ENCODE assay signal across 8 cellular contexts in genomic region chr12:7972269-7972668, GRCh38. TPM values are rescaled to one million over a fixed set of nuclear protein-coding genes. Genes with fewer than 3 reads are reported as not detected.
DNase-seq lines count a peak whose midpoint lies in the region; ATAC-seq, FAIRE-seq and TF ChIP-seq lines count a peak whose summit lies in the region.
"Not testable (repeated sequence)": the region's sequence is repeated elsewhere in the genome, so short reads cannot be mapped to it uniquely, and the experiment has no call there.

No MANE protein-coding gene starts in this region.

- H3K27me3 ChIP-seq in ACC112 (ENCODE audit: insufficient read depth, low read length); endodermal cell (ENCODE audit: control insufficient read depth, insufficient read depth, low read length, poor library complexity, severe bottlenecking); naive thymus-derived CD4-positive, alpha-beta T cell (ENCODE audit: control insufficient read depth in 2 of 2, insufficient read depth in 2 of 2, low read length in 2 of 2): not testable (repeated sequence)

- H3K9me2 ChIP-seq in OCI-LY7 (ENCODE audit: insufficient read depth, low read length) = not testable (repeated sequence)

- TF ChIP-seq POLR2A in GM12891 (IDR thresholded peaks at IDR 0.05; ENCODE audit: low read depth, low read length) = not testable (repeated sequence)

- not testable (repeated sequence) for H3K36me3 ChIP-seq in ACC112 (ENCODE audit: insufficient read depth, low read length); OCI-LY7 (ENCODE audit: insufficient read depth, low read length); endodermal cell (ENCODE audit: control insufficient read depth, insufficient read depth, low read length); naive thymus-derived CD4-positive, alpha-beta T cell (ENCODE audit: control insufficient read depth in 2 of 3, insufficient read depth in 3 of 3, low read length in 3 of 3)

- H3K9me3 ChIP-seq in OCI-LY7 (ENCODE audit: low read length); endodermal cell (ENCODE audit: control insufficient read depth, low read length); naive thymus-derived CD4-positive, alpha-beta T cell (ENCODE audit: control insufficient read depth in 2 of 3, low read length in 3 of 3): not testable (repeated sequence)

- H3K4me3 Mint-ChIP-seq in activated CD4-positive, alpha-beta memory T cell treated with anti-CD3 and anti-CD28 coated beads, Interleukin-2, amount 10 ng/mL, durations not matched to agents 7 days and 5 days = peak overlapping the region; percentile 79
- peak overlapping the region; percentile 81 for H3K4me3 Mint-ChIP-seq in activated naive CD8-positive, alpha-beta T cell
- not testable (repeated sequence) for H3K4me3 Mint-ChIP-seq in endodermal cell
- H3K4me3 Mint-ChIP-seq in naive thymus-derived CD4-positive, alpha-beta T cell = peak overlapping the region; percentile 31 to 89 (median 82)
- H3K4me3 Mint-ChIP-seq in stimulated activated memory B cell treated with anti-CD40 and anti-IgM and Interleukin-4, amounts not matched to agents 10 μg/mL and 1 μg/mL and 100 μg/mL, for 72 hours = peak overlapping the region; percentile 47

- not testable (repeated sequence) for H3K9me3 Mint-ChIP-seq in activated CD4-positive, alpha-beta memory T cell treated with anti-CD3 and anti-CD28 coated beads, Interleukin-2, amount 10 ng/mL, durations not matched to agents 7 days and 5 days; activated naive CD8-positive, alpha-beta T cell (ENCODE audit: low read depth); endodermal cell; naive thymus-derived CD4-positive, alpha-beta T cell; stimulated activated memory B cell treated with anti-CD40 and anti-IgM and Interleukin-4, amounts not matched to agents 10 μg/mL and 1 μg/mL and 100 μg/mL, for 72 hours

- not testable (repeated sequence) for H2AFZ ChIP-seq in ACC112 (ENCODE audit: low read length, unreplicated experiment); OCI-LY7 (ENCODE audit: low read length)

- H3K4me2 ChIP-seq in OCI-LY7 (ENCODE audit: low read length) = peak overlapping the region; percentile 20; the same call in 1 of the 2 replicates

- CTCF ChIA-PET in OCI-LY7 (lab: Charles Lee; ENCODE audit: unreplicated experiment); naive thymus-derived CD4-positive, alpha-beta T cell (lab: Charles Lee): not testable (repeated sequence)
- CTCF ChIA-PET in activated CD4-positive, alpha-beta memory T cell treated with anti-CD3 and anti-CD28 coated beads, Interleukin-2, amount 10 ng/mL, durations not matched to agents 7 days and 5 days (lab: Charles Lee) = interaction anchor here (0.7 to 3.0 kb wide), 4 partner anchors 11 to 95 kb away, joined by 3 to 9 read pairs (median 4); no protein-coding TSS in a partner anchor

- not testable (repeated sequence) for H3K4me3 ChIP-seq in ACC112 (ENCODE audit: low read depth, low read length); OCI-LY7 (ENCODE audit: low read depth, low read length, poor library complexity, severe bottlenecking); endodermal cell (ENCODE audit: low read length); naive thymus-derived CD4-positive, alpha-beta T cell (ENCODE audit: low read length)

- peak; percentile 39 for ATAC-seq in naive thymus-derived CD4-positive, alpha-beta T cell
- not testable (repeated sequence) for ATAC-seq in stimulated activated memory B cell treated with anti-CD40 and anti-IgM and Interleukin-4, amounts not matched to agents 10 μg/mL and 1 μg/mL and 100 μg/mL, for 72 hours

- intact Hi-C loops in OCI-LY7 (cut with micrococcal nuclease; ENCODE audit: unreplicated experiment); naive thymus-derived CD4-positive, alpha-beta T cell (cut with micrococcal nuclease): not testable (repeated sequence)

- WGBS in endodermal cell (ENCODE audit: insufficient coverage in 1 of 2, insufficient read length in 1 of 2), 2 experiments = 88% methylated on average over 1 of the region's 9 CpGs; no CpG with 5 or more reads in 1 of the 2 experiments

- H3K27ac ChIP-seq in ACC112 (ENCODE audit: low read depth, low read length) = peak overlapping the region; percentile 9; the same call in 1 of the 2 replicates
- not testable (repeated sequence) for H3K27ac ChIP-seq in OCI-LY7 (ENCODE audit: low read depth, low read length, poor library complexity, severe bottlenecking); endodermal cell (ENCODE audit: low read depth, low read length)
- peak overlapping the region; percentile 73 for H3K27ac ChIP-seq in naive thymus-derived CD4-positive, alpha-beta T cell (ENCODE audit: low read depth, low read length)

- peak; percentile 96 for FAIRE-seq in GM12891 (lab: Jason Lieb, UNC)

- DNase-seq in GM12891 (ENCODE audit: insufficient read length, low spot score); OCI-LY7 (ENCODE audit: low spot score); activated CD4-positive, alpha-beta memory T cell treated with anti-CD3 and anti-CD28 coated beads, Interleukin-2, amount 10 ng/mL, durations not matched to agents 7 days and 5 days; endodermal cell: not testable (repeated sequence)
- DNase-seq in naive thymus-derived CD4-positive, alpha-beta T cell = peak in 5 of 9 donors; percentile 11 to 50 (median 39)

- BruUV-seq in OCI-LY7 (replicated peaks; lab: Mats Ljungman, UMichigan) = not testable (repeated sequence)

- H3K27me3 Mint-ChIP-seq in activated CD4-positive, alpha-beta memory T cell treated with anti-CD3 and anti-CD28 coated beads, Interleukin-2, amount 10 ng/mL, durations not matched to agents 7 days and 5 days; activated naive CD8-positive, alpha-beta T cell; endodermal cell (ENCODE audit: insufficient read depth); naive thymus-derived CD4-positive, alpha-beta T cell; stimulated activated memory B cell treated with anti-CD40 and anti-IgM and Interleukin-4, amounts not matched to agents 10 μg/mL and 1 μg/mL and 100 μg/mL, for 72 hours: not testable (repeated sequence)

- peaks cover 16% of the 10 kb centered on the region for H3K36me3 Mint-ChIP-seq in activated CD4-positive, alpha-beta memory T cell treated with anti-CD3 and anti-CD28 coated beads, Interleukin-2, amount 10 ng/mL, durations not matched to agents 7 days and 5 days (ENCODE audit: low read depth)
- H3K36me3 Mint-ChIP-seq in activated naive CD8-positive, alpha-beta T cell; endodermal cell (ENCODE audit: low read depth); stimulated activated memory B cell treated with anti-CD40 and anti-IgM and Interleukin-4, amounts not matched to agents 10 μg/mL and 1 μg/mL and 100 μg/mL, for 72 hours: not testable (repeated sequence)
- peaks cover 0 to 28% (median 0%) of the 10 kb centered on the region in 5 donors for H3K36me3 Mint-ChIP-seq in naive thymus-derived CD4-positive, alpha-beta T cell

- peaks cover 26% of the 10 kb centered on the region for H3K79me2 ChIP-seq in ACC112 (ENCODE audit: control insufficient read depth, insufficient read depth, low read length, unreplicated experiment)
- H3K79me2 ChIP-seq in OCI-LY7 (ENCODE audit: insufficient read depth, low read depth, low read length) = not testable (repeated sequence)

- not testable (repeated sequence) for H3K9ac ChIP-seq in endodermal cell (ENCODE audit: extremely low read depth, low read length, poor library complexity, severe bottlenecking)

- H3K4me1 Mint-ChIP-seq in activated CD4-positive, alpha-beta memory T cell treated with anti-CD3 and anti-CD28 coated beads, Interleukin-2, amount 10 ng/mL, durations not matched to agents 7 days and 5 days = peaks cover 37% of the 10 kb centered on the region
- H3K4me1 Mint-ChIP-seq in activated naive CD8-positive, alpha-beta T cell (ENCODE audit: low read depth) = peaks cover 28% of the 10 kb centered on the region
- peaks cover 26% of the 10 kb centered on the region for H3K4me1 Mint-ChIP-seq in endodermal cell
- H3K4me1 Mint-ChIP-seq in naive thymus-derived CD4-positive, alpha-beta T cell = peaks cover 17 to 40% (median 30%) of the 10 kb centered on the region in 7 donors
- H3K4me1 Mint-ChIP-seq in stimulated activated memory B cell treated with anti-CD40 and anti-IgM and Interleukin-4, amounts not matched to agents 10 μg/mL and 1 μg/mL and 100 μg/mL, for 72 hours = peaks cover 41% of the 10 kb centered on the region

- POLR2A ChIA-PET in OCI-LY7 (lab: Charles Lee) = interaction anchor here (1.5 kb wide), 1 partner anchor 38 kb away, joined by 4 read pairs; no protein-coding TSS in a partner anchor
- POLR2A ChIA-PET in activated CD4-positive, alpha-beta memory T cell treated with anti-CD3 and anti-CD28 coated beads, Interleukin-2, amount 10 ng/mL, durations not matched to agents 7 days and 5 days (lab: Charles Lee) = interaction anchor here (0.7 to 18.6 kb wide), 5 partner anchors 11 to 37 kb away, joined by 3 to 819 read pairs (median 9); partner anchors contain the start of gene SLC2A3
- POLR2A ChIA-PET in naive thymus-derived CD4-positive, alpha-beta T cell (lab: Charles Lee) = interaction anchor here (0.6 to 6.3 kb wide), 7 partner anchors 11 to 96 kb away, joined by 3 to 102 read pairs (median 10); partner anchors contain the start of gene SLC2A3

- not testable (repeated sequence) for H4K20me1 ChIP-seq in OCI-LY7 (ENCODE audit: insufficient read depth, low read length)

- not testable (repeated sequence) for TF ChIP-seq CTCF in OCI-LY7 (conservative IDR thresholded peaks at IDR 0.05; ENCODE audit: low read length); endodermal cell (conservative IDR thresholded peaks at IDR 0.05)

- H3K4me1 ChIP-seq in ACC112 (ENCODE audit: control insufficient read depth, insufficient read depth, low read length, unreplicated experiment); endodermal cell (ENCODE audit: control insufficient read depth, insufficient read depth, low read length): not testable (repeated sequence)
- H3K4me1 ChIP-seq in OCI-LY7 (ENCODE audit: insufficient read depth, low read length, poor library complexity, severe bottlenecking) = peaks cover 27% of the 10 kb centered on the region
- peaks cover 13 to 14% of the 10 kb centered on the region in 2 donors for H3K4me1 ChIP-seq in naive thymus-derived CD4-positive, alpha-beta T cell (ENCODE audit: control insufficient read depth in 2 of 2, insufficient read depth in 2 of 2, low read length in 2 of 2)

- peak overlapping the region; percentile 95 for H3K27ac Mint-ChIP-seq in activated CD4-positive, alpha-beta memory T cell treated with anti-CD3 and anti-CD28 coated beads, Interleukin-2, amount 10 ng/mL, durations not matched to agents 7 days and 5 days
- H3K27ac Mint-ChIP-seq in activated naive CD8-positive, alpha-beta T cell = peak overlapping the region; percentile 93
- peak overlapping the region; percentile 26 for H3K27ac Mint-ChIP-seq in endodermal cell
- H3K27ac Mint-ChIP-seq in naive thymus-derived CD4-positive, alpha-beta T cell = peak overlapping the region; percentile 86 to 96 (median 92)
- peak overlapping the region; percentile 90 for H3K27ac Mint-ChIP-seq in stimulated activated memory B cell treated with anti-CD40 and anti-IgM and Interleukin-4, amounts not matched to agents 10 μg/mL and 1 μg/mL and 100 μg/mL, for 72 hours

RNA-seq across cellular contexts. Expression of gene SLC2A3, which starts 36.3 kb away (rescaled TPM):
- 25.8 TPM for polyA plus RNA-seq in GM12891 (2012; ENCODE audit: low read depth, missing spikeins)
- total RNA-seq in OCI-LY7 (2014; rRNA removed; shearing (Covaris generic)) = 3.7 and 3.9 TPM in 2 replicates
- total RNA-seq in OCI-LY7 (2022) = 16.3 and 17.9 TPM in 2 replicates
- total RNA-seq in activated CD4-positive, alpha-beta memory T cell treated with anti-CD3 and anti-CD28 coated beads, Interleukin-2, amount 10 ng/mL, durations not matched to agents 7 days and 5 days = 100 to 1,000 TPM; 659 to 664 TPM
- 1,000 to 10,000 TPM; 1,330 to 2,480 TPM for total RNA-seq in endodermal cell
- polyA plus RNA-seq in endodermal cell (2013, experiment 1 of 2) = 758 TPM
- 902 TPM for polyA plus RNA-seq in endodermal cell (2013, experiment 2 of 2)
- total RNA-seq in naive thymus-derived CD4-positive, alpha-beta T cell = 100 to 1,000 TPM; 110 to 830 (median 488) TPM
- polyA plus RNA-seq in naive thymus-derived CD4-positive, alpha-beta T cell = 100 to 1,000 TPM in 1 of 2 donors, 10 to 100 TPM in 1; 61.9 to 126 TPM

Comparison
In these comparisons a context has a peak if more than half of its experiments do, and no peak if none do; other contexts are left out.
1. H3K27ac Mint-ChIP-seq: peak in every context shown above with its lines; median percentile 95 in activated CD4-positive, alpha-beta memory T cell treated with anti-CD3 and anti-CD28 coated beads, Interleukin-2, amount 10 ng/mL, durations not matched to agents 7 days and 5 days; 93 in activated naive CD8-positive, alpha-beta T cell; 92 in naive thymus-derived CD4-positive, alpha-beta T cell; 90 in stimulated activated memory B cell treated with anti-CD40 and anti-IgM and Interleukin-4, amounts not matched to agents 10 μg/mL and 1 μg/mL and 100 μg/mL, for 72 hours; 26 in endodermal cell.
2. RNA of gene SLC2A3, which starts 36.3 kb away (total RNA-seq): 1,330 to 2,480 TPM in endodermal cell, 659 to 664 TPM in activated CD4-positive, alpha-beta memory T cell treated with anti-CD3 and anti-CD28 coated beads, Interleukin-2, amount 10 ng/mL, durations not matched to agents 7 days and 5 days and 110 to 830 TPM in naive thymus-derived CD4-positive, alpha-beta T cell; 3.7 to 17.9 TPM in OCI-LY7; every median in the first group is over 4 times any median in the second.